In the genomic region with DNA sequence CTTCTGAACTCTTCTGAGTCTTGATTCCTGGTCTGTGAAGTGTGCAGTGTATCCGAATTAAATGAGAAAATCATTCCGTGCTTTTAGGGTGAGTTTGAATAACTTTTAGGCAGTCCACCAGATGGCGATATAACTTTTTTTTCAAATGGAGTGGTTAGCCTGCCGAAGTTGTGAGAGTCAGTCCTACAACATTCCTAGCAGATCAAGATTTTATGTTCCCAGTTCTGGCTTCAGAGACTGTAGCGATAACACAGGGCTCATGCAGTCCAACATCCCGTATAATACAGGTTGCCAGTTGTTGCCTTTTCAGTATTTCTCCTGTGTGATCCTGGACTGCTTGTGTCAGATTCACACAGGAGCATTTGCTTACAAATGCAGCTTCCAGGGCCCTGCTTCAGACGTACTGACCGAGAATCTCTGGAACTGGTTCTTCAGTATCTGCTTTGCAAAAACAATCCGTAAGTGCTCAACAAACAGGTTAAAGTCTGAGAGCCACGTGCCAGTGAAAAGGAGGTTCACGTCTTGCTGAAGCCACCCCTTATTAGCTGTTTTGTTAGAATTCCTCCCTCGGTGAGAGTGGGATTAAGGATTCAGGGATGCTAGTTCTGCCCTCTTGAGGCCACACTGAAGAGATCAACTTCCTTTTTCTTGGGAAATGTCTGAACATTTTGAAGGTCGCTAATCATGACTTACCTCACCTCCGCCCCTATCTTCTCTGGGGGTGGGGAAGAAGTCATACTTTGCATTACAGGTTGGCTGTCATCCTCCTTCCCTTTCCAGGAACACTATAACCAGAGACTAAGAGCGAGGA, we compare ENCODE assay signal across 9 cellular contexts. TPM values are rescaled to one million over a fixed set of nuclear protein-coding genes. Genes with fewer than 3 reads are reported as not detected.
DNase-seq lines count a peak whose midpoint lies in the region; ATAC-seq, FAIRE-seq and TF ChIP-seq lines count a peak whose summit lies in the region.
"Had no signal": no experiment of that assay in that cellular context is flagged by ENCODE, and none has a peak within 500 bp of the region (broad histone marks: within the 10 kb centered on the region; RNA-seq: fewer than 3 reads in every experiment).

No MANE protein-coding gene starts in this region.

- H3K27ac ChIP-seq in RWPE2 (ENCODE audit: poor library complexity, severe bottlenecking), result no peak overlapping the region
- peak overlapping the region; percentile 57 for H3K27ac ChIP-seq in mesodermal cell (ENCODE audit: low read depth, low read length, severe bottlenecking)

- no peak overlapping the region for H3K27ac Mint-ChIP-seq in activated T-cell treated with anti-CD3 and anti-CD28 coated beads, Interleukin-2, amount 50 U/mL, for 24 hours
- no peak overlapping the region for H3K27ac Mint-ChIP-seq in endothelial cell (ENCODE audit: unreplicated experiment)

- no peaks in the 10 kb centered on the region for H3K9me3 ChIP-seq in RWPE2 (ENCODE audit: severe bottlenecking)
- no peaks in the 10 kb centered on the region for H3K9me3 ChIP-seq in mesodermal cell (ENCODE audit: control insufficient read depth, low read length)

- H3K36me3 Mint-ChIP-seq in activated T-cell treated with anti-CD3 and anti-CD28 coated beads, Interleukin-2, amount 50 U/mL, for 4 hours (ENCODE audit: insufficient read depth), result peaks cover 3% of the 10 kb centered on the region
- H3K36me3 Mint-ChIP-seq in activated T-cell treated with anti-CD3 and anti-CD28 coated beads, Interleukin-2, amount 50 U/mL, for 24 hours (ENCODE audit: low read depth), result peaks cover 16% of the 10 kb centered on the region
- peaks cover 4% of the 10 kb centered on the region for H3K36me3 Mint-ChIP-seq in endothelial cell (ENCODE audit: low read depth, unreplicated experiment)

- peak; percentile 85 for FAIRE-seq in urothelium cell line (lab: Jason Lieb, UNC)
- FAIRE-seq: islet of Langerhans had no signal

- TF ChIP-seq CTCF in RWPE2 (IDR thresholded peaks at IDR 0.05; ENCODE audit: poor library complexity, severe bottlenecking) (peak; percentile 89), endothelial cell (IDR thresholded peaks at IDR 0.05; ENCODE audit: unreplicated experiment) (peak; percentile 77)

- H3K9me3 Mint-ChIP-seq in activated T-cell treated with anti-CD3 and anti-CD28 coated beads, Interleukin-2, amount 50 U/mL, for 4 hours, result no peaks in the 10 kb centered on the region
- peaks cover 2% of the 10 kb centered on the region for H3K9me3 Mint-ChIP-seq in activated T-cell treated with anti-CD3 and anti-CD28 coated beads, Interleukin-2, amount 50 U/mL, for 24 hours
- H3K9me3 Mint-ChIP-seq in endothelial cell (ENCODE audit: unreplicated experiment), result no peaks in the 10 kb centered on the region

- DNase-seq in activated T-cell treated with anti-CD3 and anti-CD28 coated beads, Interleukin-2, amount 50 U/mL, for 4 hours, result no peak
- no peak for DNase-seq in activated T-cell treated with anti-CD3 and anti-CD28 coated beads, Interleukin-2, amount 50 U/mL, for 24 hours
- no peak for DNase-seq in RWPE2 (ENCODE audit: low spot score)
- peak; percentile 38 for DNase-seq in endothelial cell (ENCODE audit: low spot score)
- peak; percentile 73 for DNase-seq in urothelium cell line (ENCODE audit: low spot score)

- whole genome bisulfite sequencing in mesodermal cell (ENCODE audit: insufficient coverage in 2 of 2), 2 experiments, result 16 to 19% methylated on average over 10 to 13 of the region's 15 CpGs

- H3K4me1 ChIP-seq in RWPE2 (ENCODE audit: insufficient read depth, poor library complexity, severe bottlenecking) (no peaks in the 10 kb centered on the region), mesodermal cell (ENCODE audit: control insufficient read depth, insufficient read depth, low read length, poor library complexity, severe bottlenecking) (no peaks in the 10 kb centered on the region)

- H3K27me3 ChIP-seq in RWPE2 (ENCODE audit: insufficient read depth, poor library complexity, severe bottlenecking), result no peaks in the 10 kb centered on the region

- H3K4me3 ChIP-seq in RWPE2 (ENCODE audit: severe bottlenecking) (peak overlapping the region; percentile 3), mesodermal cell (ENCODE audit: extremely low read depth, insufficient read depth, low read length, poor library complexity, severe bottlenecking) (peak overlapping the region; percentile 17)

- H3K4me3 Mint-ChIP-seq in activated T-cell treated with anti-CD3 and anti-CD28 coated beads, Interleukin-2, amount 50 U/mL, for 4 hours, result no peak overlapping the region
- no peak overlapping the region for H3K4me3 Mint-ChIP-seq in activated T-cell treated with anti-CD3 and anti-CD28 coated beads, Interleukin-2, amount 50 U/mL, for 24 hours
- H3K4me3 Mint-ChIP-seq in endothelial cell (ENCODE audit: unreplicated experiment), result peak overlapping the region; percentile 79

- H3K4me1 Mint-ChIP-seq in activated T-cell treated with anti-CD3 and anti-CD28 coated beads, Interleukin-2, amount 50 U/mL, for 4 hours (ENCODE audit: low read depth), result peaks cover 6% of the 10 kb centered on the region
- peaks cover 19% of the 10 kb centered on the region for H3K4me1 Mint-ChIP-seq in activated T-cell treated with anti-CD3 and anti-CD28 coated beads, Interleukin-2, amount 50 U/mL, for 24 hours (ENCODE audit: low read depth)
- H3K4me1 Mint-ChIP-seq in endothelial cell (ENCODE audit: unreplicated experiment), result peaks cover 5% of the 10 kb centered on the region

- peaks cover 6% of the 10 kb centered on the region for H3K27me3 Mint-ChIP-seq in activated T-cell treated with anti-CD3 and anti-CD28 coated beads, Interleukin-2, amount 50 U/mL, for 4 hours (ENCODE audit: low read depth)
- H3K27me3 Mint-ChIP-seq in activated T-cell treated with anti-CD3 and anti-CD28 coated beads, Interleukin-2, amount 50 U/mL, for 24 hours, result no peaks in the 10 kb centered on the region
- no peaks in the 10 kb centered on the region for H3K27me3 Mint-ChIP-seq in endothelial cell (ENCODE audit: unreplicated experiment)

- ATAC-seq in activated T-cell treated with anti-CD3 and anti-CD28 coated beads, Interleukin-2, amount 50 U/mL, for 4 hours, result peak; percentile 38 to 53
- peak; percentile 70 for ATAC-seq in HG03571 (IDR thresholded peaks at IDR 0.05; ENCODE audit: unreplicated experiment)
- ATAC-seq in RWPE2 (ENCODE audit: low read depth), result peak; percentile 93
- no peak for ATAC-seq in HG03457 (IDR thresholded peaks at IDR 0.05; ENCODE audit: unreplicated experiment)

- H3K36me3 ChIP-seq in RWPE2 (ENCODE audit: low read depth), result peaks cover 4% of the 10 kb centered on the region; the same call in 1 of the 2 replicates
- no peaks in the 10 kb centered on the region for H3K36me3 ChIP-seq in mesodermal cell (ENCODE audit: control insufficient read depth, insufficient read depth, low read length)

RNA-seq across cellular contexts. Expression of gene SMIM3, which starts 22.8 kb away (rescaled TPM):
- total RNA-seq in activated T-cell treated with anti-CD3 and anti-CD28 coated beads, Interleukin-2, amount 50 U/mL, for 4 hours, result 1 to 10 TPM; 6.8 to 8.5 (median 7.4) TPM
- 3.0 TPM for total RNA-seq in endothelial cell (ENCODE audit: unreplicated experiment)
- 15.9 TPM for polyA plus RNA-seq in mesodermal cell (2013, experiment 1 of 2)
- polyA plus RNA-seq in mesodermal cell (2013, experiment 2 of 2), result 17.1 TPM

RNA-seq across cellular contexts. Expression of gene DCTN4, which starts 42.5 kb away (rescaled TPM):
- 10 to 100 TPM; 35.9 to 42.2 (median 38.6) TPM for total RNA-seq in activated T-cell treated with anti-CD3 and anti-CD28 coated beads, Interleukin-2, amount 50 U/mL, for 4 hours
- total RNA-seq in endothelial cell (ENCODE audit: unreplicated experiment), result 50.3 TPM
- polyA plus RNA-seq in mesodermal cell (2013, experiment 1 of 2), result 37.1 TPM
- polyA plus RNA-seq in mesodermal cell (2013, experiment 2 of 2), result 39.3 TPM

RNA-seq across cellular contexts. Expression of gene IRGM, which starts 45.0 kb away (rescaled TPM):
- total RNA-seq in activated T-cell treated with anti-CD3 and anti-CD28 coated beads, Interleukin-2, amount 50 U/mL, for 4 hours, result 1 to 10 TPM in 2 of 3 donors, under 1 TPM in 1; 0.60 to 1.1 (median 1.1) TPM
- not detected for total RNA-seq in endothelial cell (ENCODE audit: unreplicated experiment)
- polyA plus RNA-seq in mesodermal cell (2013, experiment 1 of 2), result not detected
- polyA plus RNA-seq in mesodermal cell (2013, experiment 2 of 2), result not detected

Comparison
In these comparisons a context has a peak if more than half of its experiments do, and no peak if none do; other contexts are left out.
1. DNase-seq: peak in endothelial cell (single experiment) and urothelium cell line (single experiment); none in activated T-cell treated with anti-CD3 and anti-CD28 coated beads, Interleukin-2, amount 50 U/mL, for 4 hours (single experiment), activated T-cell treated with anti-CD3 and anti-CD28 coated beads, Interleukin-2, amount 50 U/mL, for 24 hours (single experiment) and RWPE2 (single experiment).